8 cellular contexts compared by ENCODE assay signal in the genomic region with DNA sequence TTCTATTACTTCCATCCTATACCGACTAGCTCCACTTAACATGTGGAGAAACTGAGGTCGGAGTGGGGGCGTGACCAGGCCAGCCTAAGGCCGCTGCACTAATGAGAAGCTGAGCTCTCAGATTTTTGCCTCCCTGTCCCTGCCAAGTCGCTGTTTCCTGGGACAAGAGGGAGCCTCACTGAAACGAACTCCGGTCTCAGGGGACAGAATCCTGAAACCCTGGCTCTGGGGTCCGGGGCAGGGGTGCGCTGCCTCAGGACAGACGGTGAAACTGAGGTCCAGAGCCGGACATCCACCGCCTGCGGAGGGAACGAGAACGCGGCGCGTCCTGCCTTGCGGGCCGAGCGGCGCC. TPM values are rescaled to one million over a fixed set of nuclear protein-coding genes. Genes with fewer than 3 reads are reported as not detected.
A peak's percentile ranks its signal among the peaks of the same experiment; 100 is the strongest.
DNase-seq lines count a peak whose midpoint lies in the region; TF ChIP-seq lines count a peak whose summit lies in the region.

No MANE protein-coding gene starts in this region.

- no peaks in the 10 kb centered on the region for H3K27me3 ChIP-seq in GM06990 (replicated peaks; ENCODE audit: control insufficient read depth, insufficient read depth, low read length)

- H3K4me3 ChIP-seq in GM06990 (replicated peaks; ENCODE audit: low read depth, low read length) (peak overlapping the region; percentile 63), WI38 (ENCODE audit: low read depth, low read length) (peak overlapping the region; percentile 32)

- H3K36me3 ChIP-seq in GM06990 (ENCODE audit: control insufficient read depth, insufficient read depth, low read length): peaks cover 1% of the 10 kb centered on the region; the same call in 1 of the 2 replicates

- TF ChIP-seq CTCF in GM06990 (IDR thresholded peaks at IDR 0.05; ENCODE audit: insufficient read depth, low read length, poor library complexity, severe bottlenecking) (no peak), WI38 (IDR thresholded peaks at IDR 0.05; ENCODE audit: low read depth, low read length) (no peak)

- intact Hi-C loops in cardiac septum (cut with DNase I): loop anchor here (2.0 to 5.0 kb wide), 2 partner anchors 47 to 200 kb away; partner anchors contain the start of genes ORC1 and PRPF38A

- DNase-seq in GM06990 (ENCODE audit: extremely low read depth, insufficient read length) (no peak), cardiac septum (ENCODE audit: low spot score) (peak; percentile 75), retina (peak; percentile 74), iPS-NIHi11 (ENCODE audit: low spot score) (no peak), RPMI8226 (no peak), globus pallidus (ENCODE audit: low spot score) (no peak), NCI-H1694 (lab: John Stamatoyannopoulos, UW) (no peak)

RNA-seq across cellular contexts. Expression of gene GPX7, which starts 0.2 kb away (rescaled TPM):
- total RNA-seq in cardiac septum: 12.7 TPM

RNA-seq across cellular contexts. Expression of gene SHISAL2A, which starts 31.0 kb away (rescaled TPM):
- total RNA-seq in cardiac septum: not detected

RNA-seq across cellular contexts. Expression of gene TUT4, which starts 49.1 kb away (rescaled TPM):
- 37.1 TPM for total RNA-seq in cardiac septum

Comparison
In these comparisons a context has a peak if more than half of its experiments do, and no peak if none do; other contexts are left out.
1. DNase-seq: peak in cardiac septum (single experiment) and retina (single experiment); none in GM06990 (single experiment), iPS-NIHi11 (single experiment), RPMI8226 (single experiment), globus pallidus (single experiment) and NCI-H1694 (single experiment).